In genomic region chr3:171835116-171835515, GRCh38 we compare ENCODE assay signal across 21 cellular contexts. TPM values are rescaled to one million over a fixed set of nuclear protein-coding genes. Genes with fewer than 3 reads are reported as not detected.
DNase-seq lines count a peak whose midpoint lies in the region; ATAC-seq, FAIRE-seq and TF ChIP-seq lines count a peak whose summit lies in the region.
"Had no signal": no experiment of that assay in that cellular context is flagged by ENCODE, and none has a peak within 500 bp of the region (broad histone marks: within the 10 kb centered on the region; RNA-seq: fewer than 3 reads in every experiment).

No MANE protein-coding gene starts in this region.

- dilution Hi-C loops in endothelial cell of umbilical vein (cut with MboI; ENCODE audit: extremely low pct_ligation_motif_present, low sequenced_read_pairs) = no loop called here

- POLR2A ChIA-PET in HCT116 (lab: Charles Lee) (no interaction called here), endothelial cell of umbilical vein (lab: Charles Lee) (interaction anchor here (0.5 kb wide), 1 partner anchor 523 kb away, joined by 6 read pairs; no protein-coding TSS in a partner anchor)

- H4K20me1 ChIP-seq in HCT116 (ENCODE audit: insufficient read depth) (no peaks in the 10 kb centered on the region), endothelial cell of umbilical vein (replicated peaks; ENCODE audit: control insufficient read depth, extremely low read depth, insufficient read depth, low read length) (no peaks in the 10 kb centered on the region)

- no peak overlapping the region for H3K9ac ChIP-seq in HCT116 (ENCODE audit: low read length)
- no peak overlapping the region for H3K9ac ChIP-seq in endothelial cell of umbilical vein (replicated peaks; ENCODE audit: extremely low read depth, insufficient read depth, low read length)

- H3K4me1 ChIP-seq in HCT116 (ENCODE audit: control insufficient read depth in 1 of 2, insufficient read depth in 2 of 2, low read length in 2 of 2) (peaks cover 2 to 4% of the 10 kb centered on the region in 2 experiments; a peak in 2 of 4 replicates), endothelial cell of umbilical vein (ENCODE audit: control insufficient read depth, extremely low read depth, insufficient read depth, low read length) (peaks cover 46% of the 10 kb centered on the region)

- BruUV-seq in HCT116 (replicated peaks; lab: Mats Ljungman, UMichigan) (no TSS peak), endothelial cell of umbilical vein (replicated peaks; lab: Mats Ljungman, UMichigan) (no TSS peak)

- peak overlapping the region; percentile 46 for H3K27ac Mint-ChIP-seq in osteocyte (ENCODE audit: unreplicated experiment)
- H3K27ac Mint-ChIP-seq: activated naive CD4-positive, alpha-beta T cell treated with anti-CD3 and anti-CD28 coated beads, Interleukin-2, amount 50 U/mL, for 72 hours; H9 had no signal

- H3K36me3 ChIP-seq in HCT116 (ENCODE audit: control insufficient read depth in 1 of 2, insufficient read depth in 2 of 2, low read length in 2 of 2) (no peaks in the 10 kb centered on the region), endothelial cell of umbilical vein (ENCODE audit: control insufficient read depth in 2 of 2, extremely low read depth in 1 of 2, insufficient read depth in 2 of 2, low read length in 2 of 2) (no peaks in the 10 kb centered on the region)
- H3K36me3 ChIP-seq: esophagus muscularis mucosa had no signal

- H3K27ac ChIP-seq in HCT116 (ENCODE audit: low read depth, low read length) (no peak overlapping the region), endothelial cell of umbilical vein (ENCODE audit: insufficient read depth, low read depth, low read length) (peak overlapping the region; percentile 91)

- peak overlapping the region; percentile 60 for H2AFZ ChIP-seq in HCT116 (ENCODE audit: low read depth, low read length, poor library complexity, severe bottlenecking)
- H2AFZ ChIP-seq in endothelial cell of umbilical vein (ENCODE audit: low read depth, low read length) = no peak overlapping the region

- ATAC-seq in HCT116 (no peak), omental fat pad (ENCODE audit: low FRiP score) (no peak), left lobe of liver (no peak)
- ATAC-seq: activated naive CD4-positive, alpha-beta T cell treated with anti-CD3 and anti-CD28 coated beads, Interleukin-2, amount 50 U/mL, for 72 hours; mucosa of descending colon; SK-N-SH treated with all-trans-retinoic acid at 6 μM for 48 hours had no signal

- TF ChIP-seq CTCF in HCT116 (IDR thresholded peaks at IDR 0.05 in 2 of 3, conservative IDR thresholded peaks at IDR 0.05 in 1 of 3; ENCODE audit: borderline replicate concordance in 1 of 3, insufficient read depth in 1 of 3, low read depth in 2 of 3, low read length in 2 of 3) = no peak
- no peak for TF ChIP-seq CTCF in endothelial cell of umbilical vein (IDR thresholded peaks at IDR 0.05; ENCODE audit: extremely low read depth in 1 of 2, insufficient read depth in 1 of 2, low read depth in 1 of 2, low read length in 2 of 2)
- no peak for TF ChIP-seq CTCF in osteocyte (IDR thresholded peaks at IDR 0.05)
- no peak for TF ChIP-seq CTCF in omental fat pad (IDR thresholded peaks at IDR 0.05)
- no peak for TF ChIP-seq CTCF in D721Med (IDR thresholded peaks at IDR 0.05; ENCODE audit: insufficient read depth, missing control alignments)

- no peak for FAIRE-seq in endothelial cell of umbilical vein (lab: Jason Lieb, UNC)
- no peak for FAIRE-seq in D721Med (lab: Jason Lieb, UNC)
- FAIRE-seq: RCC 7860 had no signal

- DNase-seq in HCT116 (ENCODE audit: low read depth, low spot score) (no peak), NOMO-1 (lab: John Stamatoyannopoulos, UW; ENCODE audit: unreplicated experiment in 2 of 2) (peak; percentile 77 to 89), endothelial cell of umbilical vein (ENCODE audit: low read depth, low spot score) (no peak), osteocyte (ENCODE audit: extremely low spot score, unreplicated experiment) (no peak), omental fat pad (ENCODE audit: low spot score) (no peak), NCI-H345 treated with DMSO at 0.1 percent for 48 hours (lab: John Stamatoyannopoulos, UW; ENCODE audit: unreplicated experiment) (no peak), D721Med (ENCODE audit: insufficient read length, low spot score) (no peak), left lobe of liver (ENCODE audit: low spot score) (no peak)
- DNase-seq: activated T-cell treated with anti-CD3 and anti-CD28 coated beads, Interleukin-2, amount 50 U/mL, for 48 hours; COR-L47; effector CD8-positive, alpha-beta T cell; H9; mucosa of descending colon; NCI-H748 treated with DMSO at 0.1 percent for 48 hours; stimulated activated CD4-positive, alpha-beta T cell treated with anti-CD3 and anti-CD28 coated beads, Interleukin-12 subunit alpha, Interleukin-12 subunit beta, amount 100 ng/mL, for 4 hours had no signal

- H3K79me2 ChIP-seq in HCT116 (ENCODE audit: insufficient read depth, low read length) = no peaks in the 10 kb centered on the region
- H3K79me2 ChIP-seq in endothelial cell of umbilical vein (ENCODE audit: control insufficient read depth, insufficient read depth, low read length) = no peaks in the 10 kb centered on the region

- H3K4me2 ChIP-seq in HCT116 (ENCODE audit: low read length) (no peak overlapping the region), endothelial cell of umbilical vein (ENCODE audit: insufficient read depth, low read length) (no peak overlapping the region)

- no peaks in the 10 kb centered on the region for H3K27me3 ChIP-seq in HCT116 (ENCODE audit: insufficient read depth, low read length)
- no peaks in the 10 kb centered on the region for H3K27me3 ChIP-seq in endothelial cell of umbilical vein (ENCODE audit: control insufficient read depth in 2 of 2, insufficient read depth in 2 of 2, low read length in 2 of 2)
- H3K27me3 ChIP-seq: esophagus muscularis mucosa had no signal

- peaks cover 70% of the 10 kb centered on the region for H3K4me1 Mint-ChIP-seq in osteocyte (ENCODE audit: unreplicated experiment)

- H3K4me3 ChIP-seq in HCT116 (replicated peaks in 1 of 2; ENCODE audit: low read depth in 1 of 2, low read length in 2 of 2) (no peak overlapping the region), endothelial cell of umbilical vein (replicated peaks in 1 of 3; ENCODE audit: insufficient read depth in 1 of 3, low read depth in 1 of 3, low read length in 3 of 3) (no peak overlapping the region)
- H3K4me3 ChIP-seq: esophagus muscularis mucosa, mucosa of descending colon had no signal

- H3K27me3 Mint-ChIP-seq in osteocyte (ENCODE audit: unreplicated experiment) = no peaks in the 10 kb centered on the region

- H3K4me3 Mint-ChIP-seq in osteocyte (ENCODE audit: unreplicated experiment) = no peak overlapping the region
- H3K4me3 Mint-ChIP-seq: H9 had no signal

- no peaks in the 10 kb centered on the region for H3K36me3 Mint-ChIP-seq in osteocyte (ENCODE audit: unreplicated experiment)
- H3K36me3 Mint-ChIP-seq: activated naive CD4-positive, alpha-beta T cell treated with anti-CD3 and anti-CD28 coated beads, Interleukin-2, amount 50 U/mL, for 72 hours had no signal

- CTCF ChIA-PET in HCT116 (lab: Charles Lee) = interaction anchor here (1.1 to 2.6 kb wide), 6 partner anchors 62 to 879 kb away, joined by 3 to 19 read pairs (median 4); no protein-coding TSS in a partner anchor
- CTCF ChIA-PET in endothelial cell of umbilical vein (lab: Charles Lee) = interaction anchor here (0.9 to 2.1 kb wide), 11 partner anchors 15 to 648 kb away, joined by 3 to 41 read pairs (median 4); partner anchors contain the start of gene FNDC3B

- no peaks in the 10 kb centered on the region for H3K9me2 ChIP-seq in HCT116 (ENCODE audit: insufficient read depth)

- TF ChIP-seq POLR2A in HCT116 (IDR thresholded peaks at IDR 0.05; ENCODE audit: borderline replicate concordance, extremely low read depth, insufficient read depth, insufficient read length) = no peak
- TF ChIP-seq POLR2A in endothelial cell of umbilical vein (IDR thresholded peaks at IDR 0.05; ENCODE audit: low read depth, low read length) = no peak

- intact Hi-C loops in HCT116 (cut with micrococcal nuclease) (loop anchor here (10.0 kb wide), 1 partner anchor 270 kb away; no protein-coding TSS in a partner anchor), endothelial cell of umbilical vein (cut with micrococcal nuclease) (no loop called here)

- H3K9me1 ChIP-seq in endothelial cell of umbilical vein (replicated peaks; ENCODE audit: control insufficient read depth, extremely low read depth, insufficient read depth, low read length) = no peaks in the 10 kb centered on the region

- no peak for TF ChIP-seq RAD21 in HCT116 (IDR thresholded peaks at IDR 0.05; ENCODE audit: low read depth)

- H3K9me3 ChIP-seq in HCT116 (ENCODE audit: control insufficient read depth in 1 of 2, insufficient read depth in 1 of 2, low read depth in 1 of 2, low read length in 2 of 2) = no peaks in the 10 kb centered on the region
- no peaks in the 10 kb centered on the region for H3K9me3 ChIP-seq in endothelial cell of umbilical vein (replicated peaks; ENCODE audit: control insufficient read depth, insufficient read depth, low read length)
- H3K9me3 ChIP-seq: esophagus muscularis mucosa, mucosa of descending colon had no signal

- RAD21 ChIA-PET in HCT116 (lab: Charles Lee; ENCODE audit: low non-redundant PET in 1 of 2, low total read pairs in 2 of 2, uncharacterized antibody in 2 of 2, unreplicated experiment in 2 of 2) = interaction anchor here in 1 of 2 experiments (1.3 kb wide), 1 partner anchor 873 kb away, joined by 5 read pairs; no protein-coding TSS in a partner anchor

- H3K9me3 Mint-ChIP-seq in osteocyte (ENCODE audit: unreplicated experiment) = peaks cover 3% of the 10 kb centered on the region
- H3K9me3 Mint-ChIP-seq: activated naive CD4-positive, alpha-beta T cell treated with anti-CD3 and anti-CD28 coated beads, Interleukin-2, amount 50 U/mL, for 72 hours; H9 had no signal

RNA-seq across cellular contexts. Expression of gene TMEM212, which starts 8.0 kb away (rescaled TPM):
- total RNA-seq in HCT116 (2021; ENCODE audit: unreplicated experiment) = not detected
- polyA plus RNA-seq in HCT116 (2012) = not detected in 2 replicates
- not detected in 2 replicates for total RNA-seq in endothelial cell of umbilical vein
- 0.14 TPM in 1 of 2 replicates, not detected in the other for polyA plus RNA-seq in endothelial cell of umbilical vein
- not detected in 2 replicates for polyA plus RNA-seq in endothelial cell of umbilical vein (2011; cell fraction: cytosol; rRNA removed)
- polyA plus RNA-seq in endothelial cell of umbilical vein (2011; cell fraction: nucleus; rRNA removed) = 0.11 TPM in 1 of 2 replicates, not detected in the other
- not detected in 2 replicates for polyA plus RNA-seq in endothelial cell of umbilical vein (2012)
- not detected in 2 replicates for polyA minus RNA-seq in endothelial cell of umbilical vein
- polyA minus RNA-seq in endothelial cell of umbilical vein (2011; cell fraction: cytosol; rRNA and poly(A)+ RNA removed) = not detected
- polyA minus RNA-seq in endothelial cell of umbilical vein (2011; cell fraction: nucleus; rRNA and poly(A)+ RNA removed) = 0.91 and 1.3 TPM in 2 replicates
- total RNA-seq in osteocyte = not detected in 2 replicates
- not detected for total RNA-seq in omental fat pad
- not detected for total RNA-seq in left lobe of liver
- total RNA-seq: activated CD8-positive, alpha-beta memory T cell treated with anti-CD3 and anti-CD28 coated beads for 36 hours; activated naive CD4-positive, alpha-beta T cell treated with anti-CD3 and anti-CD28 coated beads, Interleukin-2, amount 50 U/mL, for 72 hours; esophagus muscularis mucosa; H9; mucosa of descending colon; ureter had no signal

RNA-seq across cellular contexts. Expression of gene PLD1, which starts 24.8 kb away (rescaled TPM):
- total RNA-seq in HCT116 (2021; ENCODE audit: unreplicated experiment) (8.4 TPM), endothelial cell of umbilical vein (75.6 and 108 TPM in 2 replicates), osteocyte (13.9 and 15.2 TPM in 2 replicates), omental fat pad (10 to 100 TPM in 3 of 4 donors, 1 to 10 TPM in 1; 9.7 to 73.3 (median 33.2) TPM), left lobe of liver (15.2 TPM)
- polyA plus RNA-seq in HCT116 (2012) = 2.5 and 2.6 TPM in 2 replicates
- 35.7 and 42.0 TPM in 2 replicates for polyA plus RNA-seq in endothelial cell of umbilical vein
- 33.4 and 33.6 TPM in 2 replicates for polyA plus RNA-seq in endothelial cell of umbilical vein (2011; cell fraction: cytosol; rRNA removed)
- polyA plus RNA-seq in endothelial cell of umbilical vein (2011; cell fraction: nucleus; rRNA removed) = 169 and 198 TPM in 2 replicates
- 32.5 and 45.4 TPM in 2 replicates for polyA plus RNA-seq in endothelial cell of umbilical vein (2012)
- polyA minus RNA-seq in endothelial cell of umbilical vein = 168 and 217 TPM in 2 replicates
- 10.1 TPM for polyA minus RNA-seq in endothelial cell of umbilical vein (2011; cell fraction: cytosol; rRNA and poly(A)+ RNA removed)
- 352 and 548 TPM in 2 replicates for polyA minus RNA-seq in endothelial cell of umbilical vein (2011; cell fraction: nucleus; rRNA and poly(A)+ RNA removed)

Comparison
In these comparisons a context has a peak if more than half of its experiments do, and no peak if none do; other contexts are left out.
1. DNase-seq: peak in NOMO-1 (2 of 2); none in HCT116 (single experiment), endothelial cell of umbilical vein (single experiment), osteocyte (single experiment), omental fat pad (single experiment), NCI-H345 treated with DMSO at 0.1 percent for 48 hours (single experiment), D721Med (single experiment) and left lobe of liver (single experiment).